ENCODE assay signal across 7 cellular contexts in genomic region chr7:142496545-142496991, GRCh38.
A peak's percentile ranks its signal among the peaks of the same experiment; 100 is the strongest.
DNase-seq lines count a peak whose midpoint lies in the region; ATAC-seq and TF ChIP-seq lines count a peak whose summit lies in the region.

No MANE protein-coding gene starts in this region.

- POLR2A ChIA-PET in activated CD8-positive, alpha-beta T cell treated with anti-CD3 and anti-CD28 coated beads, Interleukin-2, amount 10 ng/mL, durations not matched to agents 7 days and 5 days (lab: Charles Lee) = interaction anchor here (0.8 kb wide), 1 partner anchor 317 kb away, joined by 4 read pairs; no protein-coding TSS in a partner anchor

- CTCF ChIA-PET in activated CD8-positive, alpha-beta T cell treated with anti-CD3 and anti-CD28 coated beads, Interleukin-2, amount 10 ng/mL, durations not matched to agents 7 days and 5 days (lab: Charles Lee) = interaction anchor here (0.6 to 8.0 kb wide), 30 partner anchors 9 to 313 kb away, joined by 3 to 86 read pairs (median 5); no protein-coding TSS in a partner anchor

- H3K9me3 Mint-ChIP-seq in activated CD8-positive, alpha-beta T cell treated with anti-CD3 and anti-CD28 coated beads, Interleukin-2, amount 10 ng/mL, durations not matched to agents 7 days and 5 days (ENCODE audit: insufficient read depth) = no peaks in the 10 kb centered on the region

- ATAC-seq in GM19372 (IDR thresholded peaks at IDR 0.05; ENCODE audit: low read depth, unreplicated experiment) (peak; percentile 69), heart left ventricle (peak in 3 of 4 donors; percentile 42 to 47 (median 46))
- peak; percentile 59 for ATAC-seq in activated CD8-positive, alpha-beta T cell treated with anti-CD3 and anti-CD28 coated beads, Interleukin-2, amount 10 ng/mL, durations not matched to agents 7 days and 5 days

- H3K4me1 ChIP-seq in heart left ventricle (peaks cover 0 to 18% (median 0%) of the 10 kb centered on the region in 12 donors), spleen (peaks cover 0 to 18% (median 3%) of the 10 kb centered on the region in 6 donors)

- peaks cover 47% of the 10 kb centered on the region for H3K4me1 Mint-ChIP-seq in activated CD8-positive, alpha-beta T cell treated with anti-CD3 and anti-CD28 coated beads, Interleukin-2, amount 10 ng/mL, durations not matched to agents 7 days and 5 days (ENCODE audit: low read depth)

- DNase-seq in EH (ENCODE audit: low read depth) = peak; percentile 57
- peak; percentile 6 for DNase-seq in HuH-7.5 (ENCODE audit: low spot score)
- DNase-seq in activated CD8-positive, alpha-beta T cell treated with anti-CD3 and anti-CD28 coated beads, Interleukin-2, amount 10 ng/mL, durations not matched to agents 7 days and 5 days = peak; percentile 33
- DNase-seq in heart left ventricle = no peak
- no peak for DNase-seq in spleen
- no peak for DNase-seq in NCI-H2196 treated with DMSO at 0.1 percent for 48 hours (lab: John Stamatoyannopoulos, UW; ENCODE audit: unreplicated experiment)

- peaks cover 3% of the 10 kb centered on the region for H3K27me3 Mint-ChIP-seq in activated CD8-positive, alpha-beta T cell treated with anti-CD3 and anti-CD28 coated beads, Interleukin-2, amount 10 ng/mL, durations not matched to agents 7 days and 5 days (ENCODE audit: low read depth)

- 9 to 17% (median 14%) methylated on average over 8 of the region's 8 CpGs for WGBS in heart left ventricle, 4 donors
- WGBS in spleen, 5 donors = 9 to 12% (median 10%) methylated on average over 8 of the region's 8 CpGs

- H3K9me3 ChIP-seq in heart left ventricle (no peaks in the 10 kb centered on the region), spleen (no peaks in the 10 kb centered on the region)

- TF ChIP-seq POLR2A in heart left ventricle (IDR thresholded peaks at IDR 0.05) (no peak), spleen (IDR thresholded peaks at IDR 0.05) (no peak)

- H3K36me3 ChIP-seq in heart left ventricle (no peaks in the 10 kb centered on the region), spleen (no peaks in the 10 kb centered on the region)

- intact Hi-C loops in heart left ventricle (cut with DNase I) = no loop called here
- intact Hi-C loops in spleen (cut with DNase I; ENCODE audit: low total_unique reads) = no loop called here

- H3K27ac ChIP-seq in heart left ventricle (no peak overlapping the region), spleen (no peak overlapping the region)

- no peak overlapping the region for H3K4me3 ChIP-seq in heart left ventricle
- no peak overlapping the region for H3K4me3 ChIP-seq in spleen

- H3K36me3 Mint-ChIP-seq in activated CD8-positive, alpha-beta T cell treated with anti-CD3 and anti-CD28 coated beads, Interleukin-2, amount 10 ng/mL, durations not matched to agents 7 days and 5 days (ENCODE audit: low read depth) = no peaks in the 10 kb centered on the region

- H3K4me3 Mint-ChIP-seq in activated CD8-positive, alpha-beta T cell treated with anti-CD3 and anti-CD28 coated beads, Interleukin-2, amount 10 ng/mL, durations not matched to agents 7 days and 5 days = peak overlapping the region; percentile 16

- TF ChIP-seq CTCF in heart left ventricle (IDR thresholded peaks at IDR 0.05) = peak in 11 of 12 donors; percentile 32 to 72 (median 64)
- peak in 10 of 11 experiments; percentile 10 to 64 (median 53) for TF ChIP-seq CTCF in spleen (IDR thresholded peaks at IDR 0.05 in 8 of 11, conservative IDR thresholded peaks at IDR 0.05 in 3 of 11)

- H3K27me3 ChIP-seq in heart left ventricle (peaks cover 0 to 17% (median 6%) of the 10 kb centered on the region in 9 donors), spleen (replicated peaks in 1 of 7) (peaks cover 0 to 29% (median 0%) of the 10 kb centered on the region in 7 donors)

- no peak overlapping the region for H3K27ac Mint-ChIP-seq in activated CD8-positive, alpha-beta T cell treated with anti-CD3 and anti-CD28 coated beads, Interleukin-2, amount 10 ng/mL, durations not matched to agents 7 days and 5 days

Comparison
In these comparisons a context has a peak if more than half of its experiments do, and no peak if none do; other contexts are left out.
1. DNase-seq: peak in EH (single experiment), HuH-7.5 (single experiment) and activated CD8-positive, alpha-beta T cell treated with anti-CD3 and anti-CD28 coated beads, Interleukin-2, amount 10 ng/mL, durations not matched to agents 7 days and 5 days (single experiment); none in heart left ventricle (0 of 5), spleen (single experiment) and NCI-H2196 treated with DMSO at 0.1 percent for 48 hours (single experiment).
2. Peak in every context shown above with its lines, with median percentiles within 50 percentile points of each other: ATAC-seq.